ENCODE assay signal across 16 cellular contexts in the genomic region with DNA sequence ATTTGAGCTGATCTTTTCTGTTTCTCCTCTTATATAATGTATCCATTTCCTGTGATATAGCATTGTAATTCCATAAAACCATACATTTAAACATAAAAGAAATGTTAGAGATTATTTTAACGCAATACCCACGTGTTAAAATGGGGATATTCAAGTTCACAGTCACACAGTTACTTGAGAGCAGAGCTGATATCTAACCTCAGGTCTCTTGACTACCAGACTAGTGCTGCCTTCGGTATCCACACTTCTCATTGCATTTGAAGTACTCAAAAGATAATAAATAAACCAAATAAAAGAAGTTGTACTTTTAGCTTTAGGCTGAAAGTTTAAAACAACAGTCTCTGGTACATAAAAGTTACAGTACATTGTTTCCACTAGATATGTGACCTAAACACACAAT. TPM values are rescaled to one million over a fixed set of nuclear protein-coding genes. Genes with fewer than 3 reads are reported as not detected.
DNase-seq lines count a peak whose midpoint lies in the region; ATAC-seq and TF ChIP-seq lines count a peak whose summit lies in the region.
"Had no signal": no experiment of that assay in that cellular context is flagged by ENCODE, and none has a peak within 500 bp of the region (broad histone marks: within the 10 kb centered on the region; RNA-seq: fewer than 3 reads in every experiment).

No MANE protein-coding gene starts in this region.

- H3K27me3 ChIP-seq in effector memory CD4-positive, alpha-beta T cell (replicated peaks; ENCODE audit: control insufficient read depth, insufficient read depth, low read length, poor library complexity, severe bottlenecking) = no peaks in the 10 kb centered on the region
- H3K27me3 ChIP-seq in BE2C = peaks cover 34% of the 10 kb centered on the region

- H3K9me3 ChIP-seq in effector memory CD4-positive, alpha-beta T cell (ENCODE audit: control insufficient read depth, low read length) = no peaks in the 10 kb centered on the region
- no peaks in the 10 kb centered on the region for H3K9me3 ChIP-seq in BE2C

- no peak for DNase-seq in GM12864 (ENCODE audit: low read depth)
- DNase-seq in OCI-M1 (lab: John Stamatoyannopoulos, UW) = peak; percentile 74
- DNase-seq in effector memory CD4-positive, alpha-beta T cell = no peak
- DNase-seq in BE2C = no peak
- no peak for DNase-seq in NCI-H748 (lab: John Stamatoyannopoulos, UW; ENCODE audit: unreplicated experiment)
- DNase-seq: activated CD8-positive, alpha-beta T cell treated with anti-CD3 and anti-CD28 coated beads for 36 hours; activated effector memory CD4-positive, alpha-beta T cell treated with Interleukin-2 at 50 U/mL for 16 hours; hypothalamus; islet precursor cell; MM.1S; NCI-H2029 treated with DMSO at 0.1 percent for 48 hours; occipital lobe had no signal

- H3K27ac ChIP-seq in effector memory CD4-positive, alpha-beta T cell (ENCODE audit: insufficient read depth, low read length, poor library complexity, severe bottlenecking) = peak overlapping the region; percentile 8
- H3K27ac ChIP-seq: VCaP had no signal

- H3K4me1 ChIP-seq in effector memory CD4-positive, alpha-beta T cell (ENCODE audit: control insufficient read depth, insufficient read depth, low read length, poor library complexity, severe bottlenecking) = peaks cover 6% of the 10 kb centered on the region
- no peaks in the 10 kb centered on the region for H3K4me1 ChIP-seq in BE2C

- H3K4me3 ChIP-seq in GM12864 (ENCODE audit: low read depth, low read length) (peak overlapping the region; percentile 47; the same call in 1 of the 2 replicates), BE2C (ENCODE audit: low read depth, low read length) (no peak overlapping the region)
- no peak overlapping the region for H3K4me3 ChIP-seq in effector memory CD4-positive, alpha-beta T cell (ENCODE audit: insufficient read depth, low read depth, low read length, poor library complexity, severe bottlenecking)

- no peaks in the 10 kb centered on the region for H3K36me3 ChIP-seq in effector memory CD4-positive, alpha-beta T cell (ENCODE audit: control insufficient read depth, insufficient read depth, low read length)
- H3K36me3 ChIP-seq in BE2C = no peaks in the 10 kb centered on the region

- ATAC-seq in GM21447 (IDR thresholded peaks at IDR 0.05; ENCODE audit: unreplicated experiment) = peak; percentile 31
- no peak for ATAC-seq in GM19324 (IDR thresholded peaks at IDR 0.05; ENCODE audit: low FRiP score, unreplicated experiment)
- ATAC-seq: activated CD8-positive, alpha-beta T cell treated with anti-CD3 and anti-CD28 coated beads for 36 hours; HCT116 had no signal

- TF ChIP-seq CTCF in GM12864 (IDR thresholded peaks at IDR 0.05; ENCODE audit: low read depth, low read length, missing control alignments) = no peak
- TF ChIP-seq CTCF in BE2C (IDR thresholded peaks at IDR 0.05; ENCODE audit: low read depth, low read length) = no peak

RNA-seq across cellular contexts. Expression of a gene that starts 2.9 kb away (rescaled TPM):
- not detected for polyA plus RNA-seq in BE2C (2012; ENCODE audit: insufficient read depth, insufficient read length, low read depth)

RNA-seq across cellular contexts. Expression of a gene that starts 30.7 kb away (rescaled TPM):
- not detected for polyA plus RNA-seq in BE2C (2012; ENCODE audit: insufficient read depth, insufficient read length, low read depth)
